ENCODE assay signal across 8 cellular contexts in genomic region chr10:87504307-87504666, GRCh38. TPM values are rescaled to one million over a fixed set of nuclear protein-coding genes. Genes with fewer than 3 reads are reported as not detected.
A peak's percentile ranks its signal among the peaks of the same experiment; 100 is the strongest.
DNase-seq lines count a peak whose midpoint lies in the region; ATAC-seq and TF ChIP-seq lines count a peak whose summit lies in the region.

No MANE protein-coding gene starts in this region.

- H3K27me3 Mint-ChIP-seq in mesothelial cell of epicardium (ENCODE audit: low read depth): peaks cover 8% of the 10 kb centered on the region

- TF ChIP-seq CTCF in 22Rv1 (IDR thresholded peaks at IDR 0.05) (no peak), HL-60 (IDR thresholded peaks at IDR 0.05; ENCODE audit: insufficient read depth, low read length) (no peak), mammary epithelial cell (conservative IDR thresholded peaks at IDR 0.05 in 1 of 2, IDR thresholded peaks at IDR 0.05 in 1 of 2; ENCODE audit: extremely low read depth in 1 of 2, insufficient read depth in 1 of 2, low read depth in 1 of 2, low read length in 2 of 2) (no peak), mesothelial cell of epicardium (IDR thresholded peaks at IDR 0.05; ENCODE audit: unreplicated experiment) (no peak)

- intact Hi-C loops in mammary epithelial cell (cut with micrococcal nuclease): loop anchor here (2.0 kb wide), 1 partner anchor 289 kb away; no protein-coding TSS in a partner anchor

- H3K79me2 ChIP-seq in mammary epithelial cell (ENCODE audit: insufficient read depth, low read length): peaks cover 31% of the 10 kb centered on the region

- H3K4me2 ChIP-seq in mammary epithelial cell (ENCODE audit: insufficient read depth, low read depth, low read length): peak overlapping the region; percentile 76

- DNase-seq in HL-60 (ENCODE audit: low read depth in 1 of 2, low spot score in 1 of 2): no peak
- DNase-seq in mammary epithelial cell: no peak
- DNase-seq in mesothelial cell of epicardium (ENCODE audit: low spot score in 2 of 2, unreplicated experiment in 2 of 2): no peak
- no peak for DNase-seq in cerebellar nuclear complex (lab: John Stamatoyannopoulos, UW)
- DNase-seq in HCEC 1CT: no peak
- no peak for DNase-seq in stimulated activated CD4-positive, alpha-beta T cell treated with anti-CD3 and anti-CD28 coated beads, Interleukin-15, amount 100 ng/mL, for 24 hours

- CTCF ChIA-PET in mammary epithelial cell (lab: Charles Lee; ENCODE audit: low non-redundant PET): interaction anchor here (0.5 to 0.7 kb wide), 2 partner anchors 29 to 69 kb away, joined by 3 to 25 read pairs; no protein-coding TSS in a partner anchor

- peaks cover 4% of the 10 kb centered on the region for H3K36me3 Mint-ChIP-seq in mesothelial cell of epicardium

- H3K4me1 Mint-ChIP-seq in mesothelial cell of epicardium: peaks cover 34% of the 10 kb centered on the region

- H3K4me1 ChIP-seq in mammary epithelial cell (ENCODE audit: insufficient read depth, low read length): peaks cover 18% of the 10 kb centered on the region

- BruUV-seq in mammary epithelial cell (replicated peaks; lab: Mats Ljungman, UMichigan): TSS peak; percentile 77

- H3K27ac Mint-ChIP-seq in mesothelial cell of epicardium: peak overlapping the region; percentile 90

- no peaks in the 10 kb centered on the region for H3K27me3 ChIP-seq in HL-60 (ENCODE audit: insufficient read depth, poor library complexity, severe bottlenecking)
- H3K27me3 ChIP-seq in mammary epithelial cell (ENCODE audit: insufficient read depth, low read length): no peaks in the 10 kb centered on the region

- H3K27ac ChIP-seq in 22Rv1 (peak overlapping the region; percentile 76), HL-60 (replicated peaks) (no peak overlapping the region; the same call in 1 of the 2 replicates), mammary epithelial cell (ENCODE audit: insufficient read depth, low read depth, low read length) (peak overlapping the region; percentile 74)

- 20% methylated on average over 10 of the region's 13 CpGs for WGBS in mammary epithelial cell (ENCODE audit: low coverage, missing lambda C conversion rate)

- no peaks in the 10 kb centered on the region for H3K9me3 ChIP-seq in mammary epithelial cell (replicated peaks; ENCODE audit: insufficient read depth, low read length)

- peak overlapping the region; percentile 84 for H3K4me3 Mint-ChIP-seq in mesothelial cell of epicardium

- in situ Hi-C loops in mammary epithelial cell (cut with MboI; ENCODE audit: low sequenced_read_pairs in 2 of 2): no loop called here

- H3K36me3 ChIP-seq in mammary epithelial cell (ENCODE audit: insufficient read depth, low read length): no peaks in the 10 kb centered on the region

- dilution Hi-C loops in mammary epithelial cell (cut with HindIII; ENCODE audit: low sequenced_read_pairs): no loop called here

- no peaks in the 10 kb centered on the region for H4K20me1 ChIP-seq in mammary epithelial cell (ENCODE audit: insufficient read depth, low read length)

- peak overlapping the region; percentile 94 for H3K4me3 ChIP-seq in HL-60 (replicated peaks; ENCODE audit: insufficient read depth, low read length)
- H3K4me3 ChIP-seq in mammary epithelial cell (replicated peaks in 1 of 3; ENCODE audit: insufficient read depth in 1 of 3, low read depth in 2 of 3, low read length in 3 of 3): peak overlapping the region; percentile 68 to 98 (median 71)

- ATAC-seq in GM19467 (IDR thresholded peaks at IDR 0.05; ENCODE audit: unreplicated experiment): no peak

- H3K9me3 Mint-ChIP-seq in mesothelial cell of epicardium: no peaks in the 10 kb centered on the region

- H2AFZ ChIP-seq in mammary epithelial cell (ENCODE audit: low read depth, low read length): peak overlapping the region; percentile 98

- H3K9ac ChIP-seq in mammary epithelial cell (ENCODE audit: insufficient read depth, low read length): peak overlapping the region; percentile 72

RNA-seq across cellular contexts. Expression of gene MINPP1, which starts 0.4 kb away (rescaled TPM):
- total RNA-seq in mammary epithelial cell (10 to 100 TPM; 17.9 to 32.8 TPM), mesothelial cell of epicardium (22.1 to 23.3 TPM (median 23.2 TPM) in 3 replicates)
- 9.6 TPM for polyA plus RNA-seq in mammary epithelial cell
- 2.3 TPM for polyA minus RNA-seq in mammary epithelial cell
